1 cellular context compared by ENCODE assay signal in genomic region chr5:65880673-65881072, GRCh38.
TF ChIP-seq lines count a peak whose summit lies in the region.

No MANE protein-coding gene starts in this region.

TF ChIP-seq in IMR-90, 13 proteins besides CTCF, POLR2A, EP300 and RAD21:
- no peak for TF ChIP-seq USF2 (IDR thresholded peaks at IDR 0.05; ENCODE audit: low read depth, low read length)
- TF ChIP-seq RCOR1 (IDR thresholded peaks at IDR 0.05; ENCODE audit: insufficient replicate concordance, low read length): no peak
- TF ChIP-seq BHLHE40 (IDR thresholded peaks at IDR 0.05; ENCODE audit: low read depth, low read length): no peak
- no peak for TF ChIP-seq CHD1 (IDR thresholded peaks at IDR 0.05; ENCODE audit: low read depth, low read length)
